In the genomic region with DNA sequence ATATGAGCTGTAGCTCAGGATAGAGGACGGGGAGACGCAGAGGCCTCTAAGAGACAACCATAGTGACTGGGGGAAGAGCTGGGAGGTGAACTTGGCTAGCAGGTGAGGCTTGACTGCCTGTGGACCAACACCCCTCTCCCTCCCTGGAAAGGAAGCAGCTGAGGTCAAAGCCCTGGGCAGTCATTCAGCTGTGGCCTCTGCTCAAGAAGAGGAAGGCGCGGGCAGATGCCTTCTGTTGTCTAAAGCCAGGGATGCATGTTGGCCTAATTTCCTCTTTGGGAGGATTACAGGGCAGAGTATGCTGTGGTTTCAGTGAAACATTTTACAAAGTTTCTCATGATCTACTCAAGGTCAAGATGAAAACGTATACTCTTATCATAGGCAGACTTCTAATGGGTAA, we compare ENCODE assay signal across 26 cellular contexts.
DNase-seq lines count a peak whose midpoint lies in the region; FAIRE-seq and TF ChIP-seq lines count a peak whose summit lies in the region.
"Had no signal": no experiment of that assay in that cellular context is flagged by ENCODE, and none has a peak within 500 bp of the region (broad histone marks: within the 10 kb centered on the region; RNA-seq: fewer than 3 reads in every experiment).

No MANE protein-coding gene starts in this region.

- H3K36me3 Mint-ChIP-seq in activated CD4-positive, alpha-beta T cell treated with anti-CD3 and anti-CD28 coated beads, Interleukin-2, amount 10 ng/mL, durations not matched to agents 24 days and 14 days (ENCODE audit: low read depth): no peaks in the 10 kb centered on the region
- H3K36me3 Mint-ChIP-seq: activated naive CD4-positive, alpha-beta T cell treated with anti-CD3 and anti-CD28 coated beads, Interleukin-2, amount 10 ng/mL, durations not matched to agents 7 days and 5 days had no signal

- no peak overlapping the region for H3K27ac Mint-ChIP-seq in activated CD4-positive, alpha-beta T cell treated with anti-CD3 and anti-CD28 coated beads, Interleukin-2, amount 10 ng/mL, durations not matched to agents 24 days and 14 days
- H3K27ac Mint-ChIP-seq: activated CD8-positive, alpha-beta T cell treated with anti-CD3 and anti-CD28 coated beads, Interleukin-2, amount 10 ng/mL, durations not matched to agents 7 days and 5 days; activated naive CD4-positive, alpha-beta T cell treated with anti-CD3 and anti-CD28 coated beads, Interleukin-2, amount 10 ng/mL, durations not matched to agents 7 days and 5 days; activated T-cell treated with anti-CD3 and anti-CD28 coated beads, Interleukin-2, amount 50 U/mL, for 24 hours; stimulated activated naive CD8-positive, alpha-beta T cell treated with anti-CD3 and anti-CD28 coated beads, Interleukin-15, Interleukin-2, amounts not matched to agents 100 ng/mL and 50 ng/mL, for 24 hours had no signal

- H3K4me1 ChIP-seq in thyroid gland (peaks cover 8 to 10% of the 10 kb centered on the region in 2 donors), small intestine (ENCODE audit: control insufficient read depth in 2 of 2, insufficient read depth in 1 of 2, low read depth in 1 of 2, low read length in 1 of 2) (no peaks in the 10 kb centered on the region)
- H3K4me1 ChIP-seq: BE2C had no signal

- H3K4me1 Mint-ChIP-seq in activated CD4-positive, alpha-beta T cell treated with anti-CD3 and anti-CD28 coated beads, Interleukin-2, amount 10 ng/mL, durations not matched to agents 24 days and 14 days: no peaks in the 10 kb centered on the region
- H3K4me1 Mint-ChIP-seq: activated naive CD4-positive, alpha-beta T cell treated with anti-CD3 and anti-CD28 coated beads, Interleukin-2, amount 10 ng/mL, durations not matched to agents 7 days and 5 days had no signal

- no peaks in the 10 kb centered on the region for H3K9me3 Mint-ChIP-seq in activated CD4-positive, alpha-beta T cell treated with anti-CD3 and anti-CD28 coated beads, Interleukin-2, amount 10 ng/mL, durations not matched to agents 24 days and 14 days
- H3K9me3 Mint-ChIP-seq: activated naive CD4-positive, alpha-beta T cell treated with anti-CD3 and anti-CD28 coated beads, Interleukin-2, amount 10 ng/mL, durations not matched to agents 7 days and 5 days; activated T-cell treated with anti-CD3 and anti-CD28 coated beads, Interleukin-2, amount 50 U/mL, for 24 hours; stimulated activated naive CD8-positive, alpha-beta T cell treated with anti-CD3 and anti-CD28 coated beads, Interleukin-15, Interleukin-2, amounts not matched to agents 100 ng/mL and 50 ng/mL, for 24 hours had no signal

- DNase-seq in SKM-1 treated with dmso at 0.1 percent for 144 hours (lab: John Stamatoyannopoulos, UW; ENCODE audit: unreplicated experiment) (peak; percentile 28), SKM-1 (lab: John Stamatoyannopoulos, UW; ENCODE audit: unreplicated experiment) (no peak), dermis blood vessel endothelial cell (peak; percentile 34), medulla oblongata (ENCODE audit: extremely low spot score) (peak; percentile 74), thyroid gland (peak; percentile 61 to 76), small intestine (no peak)
- DNase-seq in effector CD8-positive, alpha-beta T cell (lab: John Stamatoyannopoulos, UW): no peak
- no peak for DNase-seq in activated CD4-positive, alpha-beta T cell treated with anti-CD3 and anti-CD28 coated beads, Interleukin-2, amount 10 ng/mL, durations not matched to agents 24 days and 14 days
- DNase-seq: 8988T; activated CD4-positive, CD25-positive, alpha-beta regulatory T cell; activated CD8-positive, alpha-beta T cell treated with anti-CD3 and anti-CD28 coated beads, Interleukin-2, amount 10 ng/mL, durations not matched to agents 7 days and 5 days; activated naive CD4-positive, alpha-beta T cell treated with anti-CD3 and anti-CD28 coated beads, Interleukin-2, amount 10 ng/mL, durations not matched to agents 7 days and 5 days; activated T-cell treated with anti-CD3 and anti-CD28 coated beads, Interleukin-2, amount 50 U/mL, for 24 hours; BE2C; DMS 273 treated with DMSO at 0.1 percent for 48 hours; NCI-H2171; NCI-H69; OCI-M1; SIG-M5; stimulated activated CD4-positive, alpha-beta T cell treated with anti-CD3 and anti-CD28 coated beads, Interleukin-2, amount 100 ng/mL, for 24 hours had no signal

- FAIRE-seq in small intestine (lab: Jason Lieb, UNC): no peak
- FAIRE-seq: astrocyte, endometrium, G401.6, GM12892, H54 had no signal

- H3K4me3 Mint-ChIP-seq in activated CD4-positive, alpha-beta T cell treated with anti-CD3 and anti-CD28 coated beads, Interleukin-2, amount 10 ng/mL, durations not matched to agents 24 days and 14 days: no peak overlapping the region
- H3K4me3 Mint-ChIP-seq: activated CD8-positive, alpha-beta T cell treated with anti-CD3 and anti-CD28 coated beads, Interleukin-2, amount 10 ng/mL, durations not matched to agents 7 days and 5 days; activated naive CD4-positive, alpha-beta T cell treated with anti-CD3 and anti-CD28 coated beads, Interleukin-2, amount 10 ng/mL, durations not matched to agents 7 days and 5 days; activated T-cell treated with anti-CD3 and anti-CD28 coated beads, Interleukin-2, amount 50 U/mL, for 24 hours; stimulated activated naive CD8-positive, alpha-beta T cell treated with anti-CD3 and anti-CD28 coated beads, Interleukin-15, Interleukin-2, amounts not matched to agents 100 ng/mL and 50 ng/mL, for 24 hours had no signal

- TF ChIP-seq CTCF in thyroid gland (IDR thresholded peaks at IDR 0.05): no peak

- no peaks in the 10 kb centered on the region for H3K27me3 ChIP-seq in thyroid gland
- H3K27me3 ChIP-seq in small intestine (ENCODE audit: control insufficient read depth in 2 of 2, insufficient read depth in 2 of 2, low read length in 2 of 2): no peaks in the 10 kb centered on the region
- H3K27me3 ChIP-seq: BE2C had no signal

- H3K9me3 ChIP-seq in thyroid gland (no peaks in the 10 kb centered on the region), small intestine (ENCODE audit: control insufficient read depth, low read depth) (no peaks in the 10 kb centered on the region)
- H3K9me3 ChIP-seq: BE2C had no signal

- no peak for TF ChIP-seq POLR2A in thyroid gland (IDR thresholded peaks at IDR 0.05)

- 47 to 51% methylated on average over 5 of the region's 5 CpGs for WGBS in thyroid gland, 2 donors
- 68 to 82% (median 81%) methylated on average over 5 of the region's 5 CpGs for WGBS in small intestine, 3 donors

- H3K27ac ChIP-seq in thyroid gland: peak overlapping the region in 1 of 3 donors; percentile 15
- H3K27ac ChIP-seq in small intestine (ENCODE audit: low read depth in 1 of 2, low read length in 1 of 2): no peak overlapping the region

- H3K36me3 ChIP-seq in thyroid gland (no peaks in the 10 kb centered on the region), small intestine (ENCODE audit: control insufficient read depth in 2 of 2, insufficient read depth in 2 of 2, low read length in 2 of 2) (no peaks in the 10 kb centered on the region)
- H3K36me3 ChIP-seq: BE2C had no signal

- intact Hi-C loops in thyroid gland (cut with DNase I): no loop called here
- intact Hi-C loops in activated CD4-positive, alpha-beta T cell treated with anti-CD3 and anti-CD28 coated beads, Interleukin-2, amount 10 ng/mL, durations not matched to agents 24 days and 14 days (cut with micrococcal nuclease): no loop called here

- H3K4me3 ChIP-seq in thyroid gland (replicated peaks in 1 of 3): no peak overlapping the region
- no peak overlapping the region for H3K4me3 ChIP-seq in small intestine (ENCODE audit: low read depth in 1 of 2, low read length in 2 of 2)

- H3K27me3 Mint-ChIP-seq in activated CD4-positive, alpha-beta T cell treated with anti-CD3 and anti-CD28 coated beads, Interleukin-2, amount 10 ng/mL, durations not matched to agents 24 days and 14 days: peaks cover 7% of the 10 kb centered on the region
- H3K27me3 Mint-ChIP-seq: activated T-cell treated with anti-CD3 and anti-CD28 coated beads, Interleukin-2, amount 50 U/mL, for 24 hours had no signal

Comparison
In these comparisons a context has a peak if more than half of its experiments do, and no peak if none do; other contexts are left out.
1. DNase-seq: peak in SKM-1 treated with dmso at 0.1 percent for 144 hours (single experiment), dermis blood vessel endothelial cell (single experiment), medulla oblongata (single experiment) and thyroid gland (2 of 2); none in SKM-1 (single experiment), small intestine (single experiment), effector CD8-positive, alpha-beta T cell (single experiment) and activated CD4-positive, alpha-beta T cell treated with anti-CD3 and anti-CD28 coated beads, Interleukin-2, amount 10 ng/mL, durations not matched to agents 24 days and 14 days (single experiment).